Comparison of ENCODE assay signal across 1 cellular context in the genomic region with DNA sequence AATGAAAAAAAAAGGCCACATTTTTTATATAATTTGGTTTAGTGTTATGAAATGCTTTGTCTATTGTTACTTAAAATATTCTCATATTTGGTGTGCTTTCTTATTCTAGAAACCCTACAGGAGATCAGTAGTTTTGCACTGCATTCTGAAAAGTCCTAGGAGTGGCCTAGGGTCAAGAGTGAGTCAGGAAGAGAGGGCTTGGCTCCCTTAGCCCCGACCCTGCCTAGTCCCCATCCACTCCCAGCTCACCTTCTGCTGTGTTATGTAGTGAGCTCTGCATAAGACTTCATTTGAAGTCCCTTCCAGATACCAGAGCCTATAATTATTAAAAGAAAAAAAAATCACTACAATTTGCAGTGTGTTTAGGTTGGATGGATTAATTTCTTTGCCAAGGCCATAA.
TF ChIP-seq lines count a peak whose summit lies in the region.

No MANE protein-coding gene starts in this region.

TF ChIP-seq in SK-N-SH treated with all-trans-retinoic acid at 6 μM for 48 hours, 23 proteins besides CTCF, POLR2A, EP300 and RAD21 (continued from another document):
- TF ChIP-seq CREB5 (CRISPR knock-in tag; IDR thresholded peaks at IDR 0.05; ENCODE audit: low read depth): no peak
- no peak for TF ChIP-seq ISL1 (CRISPR knock-in tag; IDR thresholded peaks at IDR 0.05)
- TF ChIP-seq TCF4 (CRISPR knock-in tag; IDR thresholded peaks at IDR 0.05; ENCODE audit: borderline replicate concordance): no peak
- no peak for TF ChIP-seq ZNF8 (CRISPR knock-in tag; IDR thresholded peaks at IDR 0.05)
- TF ChIP-seq ZNF565 (CRISPR knock-in tag; conservative IDR thresholded peaks at IDR 0.05; ENCODE audit: low read depth): no peak
- TF ChIP-seq, protein P1, sequence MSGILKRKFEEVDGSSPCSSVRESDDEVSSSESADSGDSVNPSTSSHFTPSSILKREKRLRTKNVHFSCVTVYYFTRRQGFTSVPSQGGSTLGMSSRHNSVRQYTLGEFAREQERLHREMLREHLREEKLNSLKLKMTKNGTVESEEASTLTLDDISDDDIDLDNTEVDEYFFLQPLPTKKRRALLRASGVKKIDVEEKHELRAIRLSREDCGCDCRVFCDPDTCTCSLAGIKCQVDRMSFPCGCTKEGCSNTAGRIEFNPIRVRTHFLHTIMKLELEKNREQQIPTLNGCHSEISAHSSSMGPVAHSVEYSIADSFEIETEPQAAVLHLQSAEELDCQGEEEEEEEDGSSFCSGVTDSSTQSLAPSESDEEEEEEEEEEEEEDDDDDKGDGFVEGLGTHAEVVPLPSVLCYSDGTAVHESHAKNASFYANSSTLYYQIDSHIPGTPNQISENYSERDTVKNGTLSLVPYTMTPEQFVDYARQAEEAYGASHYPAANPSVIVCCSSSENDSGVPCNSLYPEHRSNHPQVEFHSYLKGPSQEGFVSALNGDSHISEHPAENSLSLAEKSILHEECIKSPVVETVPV (CRISPR knock-in tag; IDR thresholded peaks at IDR 0.05): no peak
- TF ChIP-seq RARB (CRISPR knock-in tag; IDR thresholded peaks at IDR 0.05): no peak
- no peak for TF ChIP-seq ZFP30 (CRISPR knock-in tag; IDR thresholded peaks at IDR 0.05)
